In genomic region chr4:39464886-39465501, GRCh38 we compare ENCODE assay signal across 11 cellular contexts. TPM values are rescaled to one million over a fixed set of nuclear protein-coding genes. Genes with fewer than 3 reads are reported as not detected.
DNase-seq lines count a peak whose midpoint lies in the region; ATAC-seq and TF ChIP-seq lines count a peak whose summit lies in the region.
"Had no signal": no experiment of that assay in that cellular context is flagged by ENCODE, and none has a peak within 500 bp of the region (broad histone marks: within the 10 kb centered on the region; RNA-seq: fewer than 3 reads in every experiment).

No MANE protein-coding gene starts in this region.

- no peak for DNase-seq in activated T-cell treated with anti-CD3 and anti-CD28 coated beads, Interleukin-2, amount 50 U/mL, for 24 hours
- DNase-seq in activated T-cell treated with anti-CD3 and anti-CD28 coated beads for 4 hours (no peak), dermis microvascular lymphatic vessel endothelial cell (ENCODE audit: low read depth in 2 of 2) (peak; percentile 48 to 81), middle frontal gyrus (ENCODE audit: extremely low spot score, low spot score) (no peak)
- DNase-seq in stimulated activated naive CD8-positive, alpha-beta T cell treated with anti-CD3 and anti-CD28 coated beads, Interleukin-15, amount 100 ng/mL, for 72 hours: peak in 1 of 2 donors; percentile 18
- DNase-seq in CD4-positive, alpha-beta T cell: no peak
- DNase-seq: cerebellar nuclear complex had no signal

- H3K4me3 ChIP-seq in OCI-LY3 (ENCODE audit: low read length): peak overlapping the region; percentile 40
- H3K4me3 ChIP-seq: SJSA1 had no signal

- peak overlapping the region; percentile 56 for H3K4me2 ChIP-seq in OCI-LY3 (ENCODE audit: low read length)

- peaks cover 38% of the 10 kb centered on the region for H3K4me1 Mint-ChIP-seq in activated T-cell treated with anti-CD3 and anti-CD28 coated beads, Interleukin-2, amount 50 U/mL, for 24 hours (ENCODE audit: low read depth)
- H3K4me1 Mint-ChIP-seq in stimulated activated naive CD8-positive, alpha-beta T cell treated with anti-CD3 and anti-CD28 coated beads, Interleukin-15, amount 100 ng/mL, for 72 hours: peaks cover 31% of the 10 kb centered on the region
- peaks cover 7% of the 10 kb centered on the region for H3K4me1 Mint-ChIP-seq in CD4-positive, alpha-beta T cell (ENCODE audit: low read depth)

- H3K4me3 Mint-ChIP-seq in activated T-cell treated with anti-CD3 and anti-CD28 coated beads, Interleukin-2, amount 50 U/mL, for 24 hours: no peak overlapping the region
- H3K4me3 Mint-ChIP-seq in stimulated activated naive CD8-positive, alpha-beta T cell treated with anti-CD3 and anti-CD28 coated beads, Interleukin-15, amount 100 ng/mL, for 72 hours: no peak overlapping the region
- no peak overlapping the region for H3K4me3 Mint-ChIP-seq in CD4-positive, alpha-beta T cell

- CTCF ChIA-PET in CD4-positive, alpha-beta T cell (lab: Charles Lee): no interaction called here

- no peaks in the 10 kb centered on the region for H3K9me3 Mint-ChIP-seq in activated T-cell treated with anti-CD3 and anti-CD28 coated beads, Interleukin-2, amount 50 U/mL, for 24 hours
- no peaks in the 10 kb centered on the region for H3K9me3 Mint-ChIP-seq in stimulated activated naive CD8-positive, alpha-beta T cell treated with anti-CD3 and anti-CD28 coated beads, Interleukin-15, amount 100 ng/mL, for 72 hours
- H3K9me3 Mint-ChIP-seq in CD4-positive, alpha-beta T cell: no peaks in the 10 kb centered on the region

- no peaks in the 10 kb centered on the region for H3K9me3 ChIP-seq in OCI-LY3 (ENCODE audit: insufficient read depth, low read length)
- H3K9me3 ChIP-seq in CD4-positive, alpha-beta T cell (ENCODE audit: control insufficient read depth, low read length): no peaks in the 10 kb centered on the region
- H3K9me3 ChIP-seq: neutrophil, SJSA1 had no signal

- POLR2A ChIA-PET in CD4-positive, alpha-beta T cell (lab: Charles Lee): no interaction called here

- H4K20me1 ChIP-seq in OCI-LY3 (ENCODE audit: insufficient read depth, low read length): no peaks in the 10 kb centered on the region

- peak; percentile 35 for TF ChIP-seq CTCF in OCI-LY3 (IDR thresholded peaks at IDR 0.05; ENCODE audit: low read depth, low read length)
- TF ChIP-seq CTCF in CD4-positive, alpha-beta T cell (IDR thresholded peaks at IDR 0.05): no peak

- H3K27ac ChIP-seq in OCI-LY3 (ENCODE audit: low read length): peak overlapping the region; percentile 33
- no peak overlapping the region for H3K27ac ChIP-seq in CD4-positive, alpha-beta T cell (ENCODE audit: low read depth, low read length)
- H3K27ac ChIP-seq: neutrophil, SJSA1 had no signal

- peaks cover 81% of the 10 kb centered on the region for H3K36me3 Mint-ChIP-seq in activated T-cell treated with anti-CD3 and anti-CD28 coated beads, Interleukin-2, amount 50 U/mL, for 24 hours (ENCODE audit: low read depth)
- H3K36me3 Mint-ChIP-seq in CD4-positive, alpha-beta T cell (ENCODE audit: low read depth): peaks cover 47% of the 10 kb centered on the region

- H3K79me2 ChIP-seq in OCI-LY3 (ENCODE audit: low read length): peaks cover 10% of the 10 kb centered on the region

- ATAC-seq in stimulated activated naive CD8-positive, alpha-beta T cell treated with anti-CD3 and anti-CD28 coated beads, Interleukin-15, amount 100 ng/mL, for 72 hours: peak; percentile 86
- no peak for ATAC-seq in HG02870 (IDR thresholded peaks at IDR 0.05; ENCODE audit: unreplicated experiment)
- no peak for ATAC-seq in CD4-positive, alpha-beta T cell (ENCODE audit: poor library complexity)

- H3K9ac ChIP-seq in OCI-LY3 (ENCODE audit: low read length): peak overlapping the region; percentile 30

- H3K27me3 ChIP-seq in OCI-LY3 (ENCODE audit: low read depth, low read length): no peaks in the 10 kb centered on the region
- H3K27me3 ChIP-seq in CD4-positive, alpha-beta T cell (ENCODE audit: control insufficient read depth, insufficient read depth, low read length): no peaks in the 10 kb centered on the region
- H3K27me3 ChIP-seq: neutrophil, SJSA1 had no signal

- peak overlapping the region; percentile 58 for H3K27ac Mint-ChIP-seq in activated T-cell treated with anti-CD3 and anti-CD28 coated beads, Interleukin-2, amount 50 U/mL, for 24 hours
- peak overlapping the region; percentile 49 to 67 for H3K27ac Mint-ChIP-seq in stimulated activated naive CD8-positive, alpha-beta T cell treated with anti-CD3 and anti-CD28 coated beads, Interleukin-15, amount 100 ng/mL, for 72 hours
- no peak overlapping the region for H3K27ac Mint-ChIP-seq in CD4-positive, alpha-beta T cell

- intact Hi-C loops in CD4-positive, alpha-beta T cell (cut with DNase I, micrococcal nuclease): loop anchor here in 1 of 2 experiments (5.0 to 10.0 kb wide), 2 partner anchors 382 to 590 kb away; partner anchors contain the start of gene N4BP2

- no peaks in the 10 kb centered on the region for H3K27me3 Mint-ChIP-seq in activated T-cell treated with anti-CD3 and anti-CD28 coated beads, Interleukin-2, amount 50 U/mL, for 24 hours
- H3K27me3 Mint-ChIP-seq in stimulated activated naive CD8-positive, alpha-beta T cell treated with anti-CD3 and anti-CD28 coated beads, Interleukin-15, amount 100 ng/mL, for 72 hours: no peaks in the 10 kb centered on the region
- no peaks in the 10 kb centered on the region for H3K27me3 Mint-ChIP-seq in CD4-positive, alpha-beta T cell

- H2AFZ ChIP-seq in OCI-LY3 (ENCODE audit: low read depth, low read length): peak overlapping the region; percentile 55; the same call in 1 of the 2 replicates

- peaks cover 17% of the 10 kb centered on the region for H3K36me3 ChIP-seq in OCI-LY3 (replicated peaks; ENCODE audit: low read depth, low read length)

- H3K4me1 ChIP-seq in OCI-LY3 (ENCODE audit: low read length): peaks cover 22% of the 10 kb centered on the region

RNA-seq across cellular contexts. Expression of gene LIAS, which starts 6.1 kb away (rescaled TPM):
- total RNA-seq in dermis microvascular lymphatic vessel endothelial cell: 4.2 and 4.4 TPM in 2 replicates
- total RNA-seq in CD4-positive, alpha-beta T cell: 10 to 100 TPM; 10.0 to 10.1 TPM

RNA-seq across cellular contexts. Expression of gene RPL9, which starts 6.3 kb away (rescaled TPM):
- total RNA-seq in dermis microvascular lymphatic vessel endothelial cell: 1,640 and 2,535 TPM in 2 replicates
- 1,000 to 10,000 TPM; 2,639 to 2,826 TPM for total RNA-seq in CD4-positive, alpha-beta T cell

RNA-seq across cellular contexts. Expression of gene KLB, which starts 58.3 kb away (rescaled TPM):
- total RNA-seq in dermis microvascular lymphatic vessel endothelial cell: under 0.01 TPM in 2 replicates
- total RNA-seq in CD4-positive, alpha-beta T cell: not detected
- total RNA-seq: SJSA1 had no signal

Comparison
In these comparisons a context has a peak if more than half of its experiments do, and no peak if none do; other contexts are left out.
1. DNase-seq: peak in dermis microvascular lymphatic vessel endothelial cell (2 of 2); none in activated T-cell treated with anti-CD3 and anti-CD28 coated beads, Interleukin-2, amount 50 U/mL, for 24 hours (single experiment), activated T-cell treated with anti-CD3 and anti-CD28 coated beads for 4 hours (single experiment), middle frontal gyrus (single experiment) and CD4-positive, alpha-beta T cell (0 of 10).